Comparison of ENCODE assay signal across 17 cellular contexts in genomic region chr1:61278966-61279365, GRCh38.
"Had no signal": no experiment of that assay in that cellular context is flagged by ENCODE, and none has a peak within 500 bp of the region (broad histone marks: within the 10 kb centered on the region; RNA-seq: fewer than 3 reads in every experiment).

No MANE protein-coding gene starts in this region.

- FAIRE-seq: astrocyte, bronchial epithelial cell had no signal

- H3K27me3 ChIP-seq: hepatocyte, ovary, vagina had no signal

- H3K27ac ChIP-seq: hepatocyte, ovary, vagina had no signal

- H3K9me3 Mint-ChIP-seq: activated CD4-positive, alpha-beta T cell treated with anti-CD3 and anti-CD28 coated beads, Interleukin-2, amount 10 ng/mL, durations not matched to agents 24 days and 14 days; activated naive CD4-positive, alpha-beta T cell treated with anti-CD3 and anti-CD28 coated beads, Interleukin-2, amount 50 U/mL, for 24 hours; activated T-cell treated with anti-CD3 and anti-CD28 coated beads, Interleukin-2, amount 50 U/mL, for 24 hours; dendritic cell treated with granulocyte-macrophage colony-stimulating factor and Interleukin-4, amounts not matched to agents 40 ng/mL and 50 ng/mL, for 4 days; naive thymus-derived CD8-positive, alpha-beta T cell had no signal

- ATAC-seq: activated CD8-positive, alpha-beta T cell treated with anti-CD3 and anti-CD28 coated beads, Interleukin-2, amount 10 ng/mL, durations not matched to agents 7 days and 5 days; naive thymus-derived CD8-positive, alpha-beta T cell had no signal

- H3K4me1 Mint-ChIP-seq: activated CD4-positive, alpha-beta T cell treated with anti-CD3 and anti-CD28 coated beads, Interleukin-2, amount 10 ng/mL, durations not matched to agents 24 days and 14 days; activated naive CD4-positive, alpha-beta T cell treated with anti-CD3 and anti-CD28 coated beads, Interleukin-2, amount 50 U/mL, for 24 hours had no signal

- H3K4me1 ChIP-seq: vagina had no signal

- H3K4me3 Mint-ChIP-seq: activated CD4-positive, alpha-beta T cell treated with anti-CD3 and anti-CD28 coated beads, Interleukin-2, amount 10 ng/mL, durations not matched to agents 24 days and 14 days; activated CD8-positive, alpha-beta T cell treated with anti-CD3 and anti-CD28 coated beads, Interleukin-2, amount 10 ng/mL, durations not matched to agents 7 days and 5 days; activated naive CD4-positive, alpha-beta T cell treated with anti-CD3 and anti-CD28 coated beads, Interleukin-2, amount 50 U/mL, for 24 hours; activated T-cell treated with anti-CD3 and anti-CD28 coated beads, Interleukin-2, amount 50 U/mL, for 24 hours; dendritic cell treated with granulocyte-macrophage colony-stimulating factor and Interleukin-4, amounts not matched to agents 40 ng/mL and 50 ng/mL, for 4 days; naive thymus-derived CD8-positive, alpha-beta T cell had no signal

- DNase-seq: activated CD4-positive, alpha-beta T cell treated with anti-CD3 and anti-CD28 coated beads, Interleukin-2, amount 10 ng/mL, durations not matched to agents 24 days and 14 days; activated CD8-positive, alpha-beta T cell treated with anti-CD3 and anti-CD28 coated beads, Interleukin-2, amount 10 ng/mL, durations not matched to agents 7 days and 5 days; activated gamma-delta T cell; activated T-cell treated with anti-CD3 and anti-CD28 coated beads, Interleukin-2, amount 50 U/mL, for 24 hours; mesenchymal stem cell; naive thymus-derived CD8-positive, alpha-beta T cell; ovary; stimulated activated CD8-positive, alpha-beta memory T cell treated with anti-CD3 and anti-CD28 coated beads, Interleukin-4, amount 100 ng/mL, for 48 hours; stimulated activated naive CD4-positive, alpha-beta T cell; T-helper 1 cell; T-helper 9 cell had no signal

- H3K4me3 ChIP-seq: hepatocyte, ovary, vagina had no signal

- H3K36me3 Mint-ChIP-seq: activated naive CD4-positive, alpha-beta T cell treated with anti-CD3 and anti-CD28 coated beads, Interleukin-2, amount 50 U/mL, for 24 hours had no signal

- H3K27ac Mint-ChIP-seq: activated CD4-positive, alpha-beta T cell treated with anti-CD3 and anti-CD28 coated beads, Interleukin-2, amount 10 ng/mL, durations not matched to agents 24 days and 14 days; activated CD8-positive, alpha-beta T cell treated with anti-CD3 and anti-CD28 coated beads, Interleukin-2, amount 10 ng/mL, durations not matched to agents 7 days and 5 days; activated naive CD4-positive, alpha-beta T cell treated with anti-CD3 and anti-CD28 coated beads, Interleukin-2, amount 50 U/mL, for 24 hours; activated T-cell treated with anti-CD3 and anti-CD28 coated beads, Interleukin-2, amount 50 U/mL, for 24 hours; dendritic cell treated with granulocyte-macrophage colony-stimulating factor and Interleukin-4, amounts not matched to agents 40 ng/mL and 50 ng/mL, for 4 days; naive thymus-derived CD8-positive, alpha-beta T cell had no signal

- H3K9me3 ChIP-seq: ovary, vagina had no signal

- H3K27me3 Mint-ChIP-seq: activated naive CD4-positive, alpha-beta T cell treated with anti-CD3 and anti-CD28 coated beads, Interleukin-2, amount 50 U/mL, for 24 hours; activated T-cell treated with anti-CD3 and anti-CD28 coated beads, Interleukin-2, amount 50 U/mL, for 24 hours; dendritic cell treated with granulocyte-macrophage colony-stimulating factor and Interleukin-4, amounts not matched to agents 40 ng/mL and 50 ng/mL, for 4 days; naive thymus-derived CD8-positive, alpha-beta T cell had no signal

- H3K36me3 ChIP-seq: ovary, vagina had no signal
